In the genomic region with DNA sequence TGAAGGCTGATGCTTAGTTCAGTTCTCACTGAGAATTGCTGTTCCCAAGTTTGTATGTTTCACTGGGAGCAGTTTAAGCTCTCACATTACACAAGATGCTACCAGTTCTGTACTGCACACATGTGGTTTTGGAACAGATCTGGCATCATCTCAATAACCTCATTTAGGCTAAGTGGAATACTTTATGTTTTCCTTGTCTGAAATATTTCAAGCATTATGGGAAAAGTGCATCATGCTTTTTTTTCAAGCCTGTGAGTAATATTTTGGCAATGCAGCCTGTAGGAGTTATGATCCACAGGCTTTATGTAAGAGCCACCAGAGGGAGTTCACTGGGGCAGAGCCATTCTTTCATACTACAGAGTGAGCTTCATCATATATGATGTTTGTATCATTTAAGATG, we compare ENCODE assay signal across 10 cellular contexts.
A peak's percentile ranks its signal among the peaks of the same experiment; 100 is the strongest.
DNase-seq lines count a peak whose midpoint lies in the region; ATAC-seq and TF ChIP-seq lines count a peak whose summit lies in the region.
"Had no signal": no experiment of that assay in that cellular context is flagged by ENCODE, and none has a peak within 500 bp of the region (broad histone marks: within the 10 kb centered on the region; RNA-seq: fewer than 3 reads in every experiment).

No MANE protein-coding gene starts in this region.

- intact Hi-C loops in A673 (cut with micrococcal nuclease; ENCODE audit: unreplicated experiment) = no loop called here

- DNase-seq in activated T-cell treated with anti-CD3 and anti-CD28 coated beads, Interleukin-2, amount 50 U/mL, for 72 hours = no peak
- no peak for DNase-seq in activated T-cell treated with anti-CD3 and anti-CD28 coated beads, Interleukin-2, amount 50 U/mL, for 48 hours
- peak; percentile 47 for DNase-seq in epithelial cell of esophagus (ENCODE audit: low read depth)
- peak; percentile 95 for DNase-seq in stromal cell of bone marrow (ENCODE audit: low read depth)
- DNase-seq in NCI-H345 treated with DMSO at 0.1 percent for 48 hours (lab: John Stamatoyannopoulos, UW; ENCODE audit: unreplicated experiment) = no peak
- no peak for DNase-seq in A673 (ENCODE audit: low spot score)
- DNase-seq: kidney had no signal

- POLR2A ChIA-PET in A673 (lab: Charles Lee; ENCODE audit: low non-redundant PET) = no interaction called here

- H3K9ac ChIP-seq in OCI-LY1 (ENCODE audit: low read length) = no peak overlapping the region

- no peak overlapping the region for H3K4me2 ChIP-seq in OCI-LY1 (ENCODE audit: low read length)

- TF ChIP-seq CTCF in OCI-LY1 (IDR thresholded peaks at IDR 0.05; ENCODE audit: low read length) (peak; percentile 34), epithelial cell of esophagus (IDR thresholded peaks at IDR 0.05; ENCODE audit: insufficient read depth, low read depth, low read length, missing control alignments) (peak; percentile 16), A673 (conservative IDR thresholded peaks at IDR 0.05; ENCODE audit: low read depth, low read length) (no peak)

- H2AFZ ChIP-seq in OCI-LY1 (ENCODE audit: low read length) = no peak overlapping the region

- H3K79me2 ChIP-seq in OCI-LY1 (ENCODE audit: insufficient read depth, low read length) = no peaks in the 10 kb centered on the region

- H3K9me2 ChIP-seq in OCI-LY1 (ENCODE audit: low read depth, low read length) = no peaks in the 10 kb centered on the region

- no peak overlapping the region for H3K4me3 Mint-ChIP-seq in activated T-cell treated with anti-CD3 and anti-CD28 coated beads, Interleukin-2, amount 50 U/mL, for 72 hours
- H3K4me3 Mint-ChIP-seq: neural crest cell had no signal

- H3K9me3 ChIP-seq in OCI-LY1 (ENCODE audit: low read length) (no peaks in the 10 kb centered on the region), A673 (ENCODE audit: low read depth, low read length, poor library complexity, severe bottlenecking) (peaks cover 16% of the 10 kb centered on the region)

- no peaks in the 10 kb centered on the region for H3F3A ChIP-seq in OCI-LY1 (ENCODE audit: insufficient read depth, low read length)

- no peaks in the 10 kb centered on the region for H3K4me1 Mint-ChIP-seq in activated T-cell treated with anti-CD3 and anti-CD28 coated beads, Interleukin-2, amount 50 U/mL, for 72 hours (ENCODE audit: low read depth)
- H3K4me1 Mint-ChIP-seq: neural crest cell had no signal

- H3K4me1 ChIP-seq in OCI-LY1 (ENCODE audit: insufficient read depth, low read length, severe bottlenecking) (no peaks in the 10 kb centered on the region), A673 (ENCODE audit: insufficient read depth, low read length, poor library complexity, severe bottlenecking) (no peaks in the 10 kb centered on the region)

- H3K36me3 ChIP-seq in OCI-LY1 (ENCODE audit: insufficient read depth, low read length) = no peaks in the 10 kb centered on the region
- no peaks in the 10 kb centered on the region for H3K36me3 ChIP-seq in A673 (ENCODE audit: insufficient read depth, low read length, poor library complexity, severe bottlenecking)

- CTCF ChIA-PET in A673 (lab: Charles Lee) = no interaction called here

- H3K27me3 ChIP-seq in OCI-LY1 (ENCODE audit: insufficient read depth, low read length) = no peaks in the 10 kb centered on the region
- H3K27me3 ChIP-seq in A673 (replicated peaks; ENCODE audit: insufficient read depth, low read depth, low read length, poor library complexity) = no peaks in the 10 kb centered on the region

- BruUV-seq in A673 (replicated peaks; lab: Mats Ljungman, UMichigan) = no TSS peak

- no peaks in the 10 kb centered on the region for H4K20me1 ChIP-seq in OCI-LY1 (ENCODE audit: insufficient read depth, low read length)

- H3K9me3 Mint-ChIP-seq in activated T-cell treated with anti-CD3 and anti-CD28 coated beads, Interleukin-2, amount 50 U/mL, for 72 hours = peaks cover 8 to 11% of the 10 kb centered on the region in 2 donors

- H3K4me3 ChIP-seq in OCI-LY1 (ENCODE audit: low read depth, low read length, poor library complexity, severe bottlenecking) = no peak overlapping the region
- no peak overlapping the region for H3K4me3 ChIP-seq in epithelial cell of esophagus (ENCODE audit: low read length)
- no peak overlapping the region for H3K4me3 ChIP-seq in A673 (ENCODE audit: low read depth, low read length, poor library complexity, severe bottlenecking)

- ATAC-seq in activated T-cell treated with anti-CD3 and anti-CD28 coated beads, Interleukin-2, amount 50 U/mL, for 72 hours (replicated peaks in 1 of 2) = peak; percentile 47 to 60
- no peak for ATAC-seq in GM19452 (IDR thresholded peaks at IDR 0.05; ENCODE audit: unreplicated experiment)

- H3K27me3 Mint-ChIP-seq in activated T-cell treated with anti-CD3 and anti-CD28 coated beads, Interleukin-2, amount 50 U/mL, for 72 hours (ENCODE audit: low read depth) = no peaks in the 10 kb centered on the region

- H3K27ac ChIP-seq in OCI-LY1 (ENCODE audit: low read depth, low read length, poor library complexity, severe bottlenecking) (no peak overlapping the region), A673 (ENCODE audit: low read depth, low read length, poor library complexity, severe bottlenecking) (no peak overlapping the region)

- H3K27ac Mint-ChIP-seq in activated T-cell treated with anti-CD3 and anti-CD28 coated beads, Interleukin-2, amount 50 U/mL, for 72 hours = no peak overlapping the region

- peaks cover 0 to 1% of the 10 kb centered on the region in 2 donors for H3K36me3 Mint-ChIP-seq in activated T-cell treated with anti-CD3 and anti-CD28 coated beads, Interleukin-2, amount 50 U/mL, for 72 hours (ENCODE audit: insufficient read depth in 2 of 2)

Comparison
In these comparisons a context has a peak if more than half of its experiments do, and no peak if none do; other contexts are left out.
1. DNase-seq: peak in epithelial cell of esophagus (single experiment) and stromal cell of bone marrow (single experiment); none in activated T-cell treated with anti-CD3 and anti-CD28 coated beads, Interleukin-2, amount 50 U/mL, for 72 hours (0 of 2), activated T-cell treated with anti-CD3 and anti-CD28 coated beads, Interleukin-2, amount 50 U/mL, for 48 hours (0 of 2), NCI-H345 treated with DMSO at 0.1 percent for 48 hours (single experiment) and A673 (single experiment).